In the genomic region with DNA sequence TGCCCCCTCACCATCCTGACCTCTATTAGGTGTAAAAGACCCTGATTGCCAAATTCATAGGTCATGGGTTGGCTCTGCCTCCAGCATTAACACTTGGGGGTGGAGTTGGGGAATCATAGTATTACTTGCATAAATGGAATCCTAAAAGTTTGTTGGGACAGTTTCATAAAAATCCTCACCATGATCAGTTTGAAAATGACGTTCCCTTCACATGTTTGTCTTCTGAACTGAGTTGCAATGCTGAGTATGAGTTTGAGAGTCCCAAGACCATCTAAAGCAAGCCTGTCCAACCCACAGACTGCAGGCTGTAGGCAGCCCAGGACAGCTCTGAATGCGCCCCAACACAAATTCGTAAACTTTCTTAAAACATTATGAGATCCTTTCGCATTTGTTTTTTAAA, we compare ENCODE assay signal across 15 cellular contexts. TPM values are rescaled to one million over a fixed set of nuclear protein-coding genes. Genes with fewer than 3 reads are reported as not detected.
DNase-seq lines count a peak whose midpoint lies in the region; ATAC-seq, FAIRE-seq and TF ChIP-seq lines count a peak whose summit lies in the region.
"Had no signal": no experiment of that assay in that cellular context is flagged by ENCODE, and none has a peak within 500 bp of the region (broad histone marks: within the 10 kb centered on the region; RNA-seq: fewer than 3 reads in every experiment).

No MANE protein-coding gene starts in this region.

- H2AFZ ChIP-seq in GM23248 (no peak overlapping the region), endothelial cell of umbilical vein (ENCODE audit: low read depth, low read length) (no peak overlapping the region), osteoblast (ENCODE audit: low read length) (no peak overlapping the region)

- no peaks in the 10 kb centered on the region for H4K20me1 ChIP-seq in GM23248 (ENCODE audit: insufficient read depth)
- no peaks in the 10 kb centered on the region for H4K20me1 ChIP-seq in endothelial cell of umbilical vein (replicated peaks; ENCODE audit: control insufficient read depth, extremely low read depth, insufficient read depth, low read length)
- H4K20me1 ChIP-seq in osteoblast (ENCODE audit: insufficient read depth, low read length): peaks cover 27% of the 10 kb centered on the region

- BruUV-seq in endothelial cell of umbilical vein (replicated peaks; lab: Mats Ljungman, UMichigan): no TSS peak

- ATAC-seq in upper lobe of right lung: no peak
- ATAC-seq in GM21723 (IDR thresholded peaks at IDR 0.05; ENCODE audit: unreplicated experiment): no peak
- ATAC-seq in HG03460 (IDR thresholded peaks at IDR 0.05; ENCODE audit: unreplicated experiment): no peak
- no peak for ATAC-seq in GM19023 (IDR thresholded peaks at IDR 0.05; ENCODE audit: unreplicated experiment)
- ATAC-seq: CD8-positive, alpha-beta T cell; mucosa of descending colon had no signal

- no peaks in the 10 kb centered on the region for H3K9me3 ChIP-seq in GM23248 (ENCODE audit: low read depth)
- no peaks in the 10 kb centered on the region for H3K9me3 ChIP-seq in endothelial cell of umbilical vein (replicated peaks; ENCODE audit: control insufficient read depth, insufficient read depth, low read length)
- no peaks in the 10 kb centered on the region for H3K9me3 ChIP-seq in osteoblast (ENCODE audit: low read depth, low read length)
- no peaks in the 10 kb centered on the region for H3K9me3 ChIP-seq in upper lobe of right lung
- H3K9me3 ChIP-seq: mucosa of descending colon, vagina had no signal

- no peaks in the 10 kb centered on the region for H3K27me3 ChIP-seq in GM23248 (replicated peaks; ENCODE audit: insufficient read depth)
- no peaks in the 10 kb centered on the region for H3K27me3 ChIP-seq in endothelial cell of umbilical vein (ENCODE audit: control insufficient read depth in 2 of 2, insufficient read depth in 2 of 2, low read length in 2 of 2)
- no peaks in the 10 kb centered on the region for H3K27me3 ChIP-seq in osteoblast (ENCODE audit: insufficient read depth, low read length)
- H3K27me3 ChIP-seq in upper lobe of right lung: no peaks in the 10 kb centered on the region
- H3K27me3 ChIP-seq: vagina had no signal

- peaks cover 91% of the 10 kb centered on the region for H3K79me2 ChIP-seq in GM23248 (ENCODE audit: insufficient read depth)
- peaks cover 99% of the 10 kb centered on the region for H3K79me2 ChIP-seq in endothelial cell of umbilical vein (ENCODE audit: control insufficient read depth, insufficient read depth, low read length)
- peaks cover 93% of the 10 kb centered on the region for H3K79me2 ChIP-seq in osteoblast (ENCODE audit: insufficient read depth, low read length)

- H3K9ac ChIP-seq in GM23248 (peak overlapping the region; percentile 60), endothelial cell of umbilical vein (replicated peaks; ENCODE audit: extremely low read depth, insufficient read depth, low read length) (peak overlapping the region; percentile 21)

- H3K9me1 ChIP-seq in endothelial cell of umbilical vein (replicated peaks; ENCODE audit: control insufficient read depth, extremely low read depth, insufficient read depth, low read length): no peaks in the 10 kb centered on the region

- no peaks in the 10 kb centered on the region for H3K36me3 ChIP-seq in GM23248 (ENCODE audit: low read depth)
- H3K36me3 ChIP-seq in endothelial cell of umbilical vein (ENCODE audit: control insufficient read depth in 2 of 2, extremely low read depth in 1 of 2, insufficient read depth in 2 of 2, low read length in 2 of 2): no peaks in the 10 kb centered on the region
- H3K36me3 ChIP-seq in osteoblast (ENCODE audit: insufficient read depth, low read length): no peaks in the 10 kb centered on the region
- H3K36me3 ChIP-seq in upper lobe of right lung: no peaks in the 10 kb centered on the region
- H3K36me3 ChIP-seq: vagina had no signal

- dilution Hi-C loops in endothelial cell of umbilical vein (cut with MboI; ENCODE audit: extremely low pct_ligation_motif_present, low sequenced_read_pairs): loop anchor here (25.0 kb wide), 1 partner anchor 108 kb away; no protein-coding TSS in a partner anchor

- peak overlapping the region; percentile 44 for H3K4me2 ChIP-seq in GM23248 (ENCODE audit: unreplicated experiment)
- H3K4me2 ChIP-seq in endothelial cell of umbilical vein (ENCODE audit: insufficient read depth, low read length): no peak overlapping the region
- H3K4me2 ChIP-seq in osteoblast (ENCODE audit: insufficient read depth, low read length): no peak overlapping the region

- in situ Hi-C loops in GM23248 (cut with MboI): no loop called here

- H3F3A ChIP-seq in GM23248 (ENCODE audit: insufficient read depth): peaks cover 82% of the 10 kb centered on the region

- TF ChIP-seq POLR2A in endothelial cell of umbilical vein (IDR thresholded peaks at IDR 0.05; ENCODE audit: low read depth, low read length): no peak

- H3K4me1 ChIP-seq in GM23248 (ENCODE audit: insufficient read depth) (peaks cover 94% of the 10 kb centered on the region), endothelial cell of umbilical vein (ENCODE audit: control insufficient read depth, extremely low read depth, insufficient read depth, low read length) (peaks cover 87% of the 10 kb centered on the region), osteoblast (ENCODE audit: insufficient read depth, low read length) (peaks cover 84% of the 10 kb centered on the region), upper lobe of right lung (peaks cover 53% of the 10 kb centered on the region)

- POLR2A ChIA-PET in endothelial cell of umbilical vein (lab: Charles Lee): interaction anchor here (0.5 kb wide), 1 partner anchor 39 kb away, joined by 4 read pairs; no protein-coding TSS in a partner anchor

- TF ChIP-seq CTCF in AG10803 (conservative IDR thresholded peaks at IDR 0.05; ENCODE audit: low read length): no peak
- no peak for TF ChIP-seq CTCF in endothelial cell of umbilical vein (IDR thresholded peaks at IDR 0.05; ENCODE audit: extremely low read depth in 1 of 2, insufficient read depth in 1 of 2, low read depth in 1 of 2, low read length in 2 of 2)
- no peak for TF ChIP-seq CTCF in osteoblast (IDR thresholded peaks at IDR 0.05; ENCODE audit: extremely low read depth, low read depth, low read length)
- no peak for TF ChIP-seq CTCF in upper lobe of right lung (IDR thresholded peaks at IDR 0.05)

- peak overlapping the region; percentile 89 for H3K27ac ChIP-seq in GM23248
- peak overlapping the region; percentile 66 for H3K27ac ChIP-seq in endothelial cell of umbilical vein (ENCODE audit: insufficient read depth, low read depth, low read length)
- peak overlapping the region; percentile 83 for H3K27ac ChIP-seq in osteoblast (ENCODE audit: low read depth, low read length)
- H3K27ac ChIP-seq in upper lobe of right lung: no peak overlapping the region

- intact Hi-C loops in endothelial cell of umbilical vein (cut with micrococcal nuclease): no loop called here
- intact Hi-C loops in upper lobe of right lung (cut with DNase I): no loop called here

- no peak overlapping the region for H3K4me3 ChIP-seq in AG10803 (ENCODE audit: low read length)
- no peak overlapping the region for H3K4me3 ChIP-seq in GM23248
- H3K4me3 ChIP-seq in endothelial cell of umbilical vein (replicated peaks in 1 of 3; ENCODE audit: insufficient read depth in 1 of 3, low read depth in 1 of 3, low read length in 3 of 3): no peak overlapping the region
- no peak overlapping the region for H3K4me3 ChIP-seq in osteoblast (ENCODE audit: insufficient read depth, low read length)
- H3K4me3 ChIP-seq in upper lobe of right lung: no peak overlapping the region
- H3K4me3 ChIP-seq: mucosa of descending colon, vagina had no signal

- H3K9me2 ChIP-seq in GM23248 (ENCODE audit: insufficient read depth): no peaks in the 10 kb centered on the region

- DNase-seq in AG10803 (ENCODE audit: low read depth) (peak; percentile 56), GM23248 (peak; percentile 77), endothelial cell of umbilical vein (ENCODE audit: low read depth, low spot score) (no peak), osteoblast (ENCODE audit: insufficient read length, low spot score, missing footprints) (no peak), upper lobe of right lung (no peak)
- DNase-seq: CD8-positive, alpha-beta T cell; mucosa of descending colon; NCI-H1092; SW 1271 had no signal

- 30 to 35% methylated on average over 4 of the region's 4 CpGs for WGBS in GM23248 (ENCODE audit: low coverage in 1 of 2, low lambda C conversion rate in 2 of 2, missing lambda C conversion rate in 2 of 2), 2 experiments

- CTCF ChIA-PET in endothelial cell of umbilical vein (lab: Charles Lee): no interaction called here

- peak; percentile 35 for FAIRE-seq in endothelial cell of umbilical vein (lab: Jason Lieb, UNC)
- FAIRE-seq: colon, GM18507 had no signal

TF ChIP-seq in endothelial cell of umbilical vein, 7 proteins besides CTCF, POLR2A, EP300 and RAD21:
- TF ChIP-seq FOS (IDR thresholded peaks at IDR 0.05; ENCODE audit: borderline replicate concordance, insufficient read depth, low read length): no peak
- TF ChIP-seq GATA2 (IDR thresholded peaks at IDR 0.05; ENCODE audit: insufficient read depth, insufficient read length, low read depth, low read length): no peak
- TF ChIP-seq EZH2 (IDR thresholded peaks at IDR 0.05; ENCODE audit: borderline replicate concordance, low read depth, low read length, severe bottlenecking): no peak
- TF ChIP-seq MYC (IDR thresholded peaks at IDR 0.05; ENCODE audit: low read depth, low read length): no peak
- TF ChIP-seq, protein P1, sequence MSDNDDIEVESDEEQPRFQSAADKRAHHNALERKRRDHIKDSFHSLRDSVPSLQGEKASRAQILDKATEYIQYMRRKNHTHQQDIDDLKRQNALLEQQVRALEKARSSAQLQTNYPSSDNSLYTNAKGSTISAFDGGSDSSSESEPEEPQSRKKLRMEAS (IDR thresholded peaks at IDR 0.05; ENCODE audit: insufficient read depth, insufficient read length): no peak
- no peak for TF ChIP-seq JUN (IDR thresholded peaks at IDR 0.05; ENCODE audit: borderline replicate concordance, insufficient read depth, insufficient read length, low read depth)
- TF ChIP-seq POLR2AphosphoS5 (IDR thresholded peaks at IDR 0.05; ENCODE audit: insufficient read depth, low read depth, low read length): no peak

RNA-seq across cellular contexts. Expression of gene FLNB, which starts 36.9 kb away (rescaled TPM):
- 186 and 199 TPM in 2 replicates for total RNA-seq in GM23248 (2014; rRNA removed; shearing (Covaris generic))
- polyA plus RNA-seq in GM23248 (2016; fragmentation: Nextera tagmentation; extraction: Ambion mirVana) (60.6 and 61.7 TPM in 2 replicates), endothelial cell of umbilical vein (479 and 516 TPM in 2 replicates)
- total RNA-seq in endothelial cell of umbilical vein (595 and 670 TPM in 2 replicates), osteoblast (259 and 274 TPM in 2 replicates), upper lobe of right lung (115 TPM)
- polyA plus RNA-seq in endothelial cell of umbilical vein (2011; cell fraction: cytosol; rRNA removed): 267 and 270 TPM in 2 replicates
- 3,546 and 4,297 TPM in 2 replicates for polyA plus RNA-seq in endothelial cell of umbilical vein (2011; cell fraction: nucleus; rRNA removed)
- 427 and 466 TPM in 2 replicates for polyA plus RNA-seq in endothelial cell of umbilical vein (2012)
- polyA minus RNA-seq in endothelial cell of umbilical vein: 1,506 and 1,741 TPM in 2 replicates
- 139 TPM for polyA minus RNA-seq in endothelial cell of umbilical vein (2011; cell fraction: cytosol; rRNA and poly(A)+ RNA removed)
- polyA minus RNA-seq in endothelial cell of umbilical vein (2011; cell fraction: nucleus; rRNA and poly(A)+ RNA removed): 3,042 and 3,714 TPM in 2 replicates

Comparison
In these comparisons a context has a peak if more than half of its experiments do, and no peak if none do; other contexts are left out.
1. DNase-seq: peak in AG10803 (single experiment) and GM23248 (single experiment); none in endothelial cell of umbilical vein (single experiment), osteoblast (single experiment) and upper lobe of right lung (single experiment).